11 cellular contexts compared by ENCODE assay signal in the genomic region with DNA sequence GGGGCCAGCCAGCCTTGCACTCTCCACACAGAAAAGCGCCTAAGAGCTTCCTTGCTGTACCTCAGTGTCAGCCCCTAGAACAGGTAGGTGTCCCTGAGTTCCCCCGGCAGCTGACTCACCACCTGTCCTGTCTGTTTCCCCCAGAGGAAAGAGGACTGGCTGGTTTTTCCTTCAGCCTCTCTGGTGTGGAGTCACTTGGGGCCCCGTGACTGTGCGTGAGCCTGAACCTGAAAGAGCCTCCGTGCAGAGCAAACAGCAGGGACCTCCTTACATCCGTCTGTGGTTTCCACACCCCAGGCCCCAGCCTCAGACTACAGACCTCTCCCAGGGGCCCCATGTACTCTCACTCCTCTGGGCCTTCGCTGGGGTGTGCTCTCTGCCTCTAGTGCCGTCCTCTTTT.
DNase-seq lines count a peak whose midpoint lies in the region; ATAC-seq, FAIRE-seq and TF ChIP-seq lines count a peak whose summit lies in the region.
"Had no signal": no experiment of that assay in that cellular context is flagged by ENCODE, and none has a peak within 500 bp of the region (broad histone marks: within the 10 kb centered on the region; RNA-seq: fewer than 3 reads in every experiment).

No MANE protein-coding gene starts in this region.

- no peak overlapping the region for H3K27ac ChIP-seq in BLaER1 treated with 17β-estradiol and CSF1 and Interleukin-3, amounts not matched to agents 10 nM and 100 nM
- no peak overlapping the region for H3K27ac ChIP-seq in neural progenitor cell
- no peak overlapping the region for H3K27ac ChIP-seq in GM23338 (ENCODE audit: low read depth)
- H3K27ac ChIP-seq: pancreas had no signal

- H3K36me3 Mint-ChIP-seq in neural progenitor cell = peaks cover 8% of the 10 kb centered on the region
- peaks cover 33% of the 10 kb centered on the region for H3K36me3 Mint-ChIP-seq in GM23338 (ENCODE audit: low read depth)

- peaks cover 17 to 55% (median 42%) of the 10 kb centered on the region in 10 experiments for H3K4me1 ChIP-seq in BLaER1 treated with 17β-estradiol and CSF1 and Interleukin-3, amounts not matched to agents 10 nM and 100 nM
- H3K4me1 ChIP-seq in neural progenitor cell = peaks cover 53% of the 10 kb centered on the region
- peaks cover 38% of the 10 kb centered on the region for H3K4me1 ChIP-seq in GM23338 (ENCODE audit: insufficient read depth)
- H3K4me1 ChIP-seq: pancreas had no signal

- H2AFZ ChIP-seq in neural progenitor cell (replicated peaks) (no peak overlapping the region), GM23338 (no peak overlapping the region)

- peaks cover 6% of the 10 kb centered on the region for H3K9me3 Mint-ChIP-seq in neural progenitor cell
- peaks cover 10% of the 10 kb centered on the region for H3K9me3 Mint-ChIP-seq in GM23338

- H3K27me3 ChIP-seq in BLaER1 treated with 17β-estradiol and CSF1 and Interleukin-3, amounts not matched to agents 10 nM and 100 nM = no peaks in the 10 kb centered on the region
- H3K27me3 ChIP-seq in neural progenitor cell (no peaks in the 10 kb centered on the region), GM23338 (ENCODE audit: insufficient read depth) (no peaks in the 10 kb centered on the region)
- H3K27me3 ChIP-seq: pancreas had no signal

- H3K4me3 Mint-ChIP-seq in neural progenitor cell (no peak overlapping the region), GM23338 (no peak overlapping the region)
- H3K4me3 Mint-ChIP-seq: HFFc6 had no signal

- peak overlapping the region in 8 of 11 experiments; percentile 44 to 80 (median 63); a peak in 18 of 22 replicates for H3K4me2 ChIP-seq in BLaER1 treated with 17β-estradiol and CSF1 and Interleukin-3, amounts not matched to agents 10 nM and 100 nM
- H3K4me2 ChIP-seq in neural progenitor cell = no peak overlapping the region
- H3K4me2 ChIP-seq in GM23338 = no peak overlapping the region

- H3K27ac Mint-ChIP-seq in neural progenitor cell (peak overlapping the region; percentile 80), GM23338 (no peak overlapping the region)
- H3K27ac Mint-ChIP-seq: HFFc6 had no signal

- no peak for FAIRE-seq in RCC 7860 (lab: Jason Lieb, UNC)
- FAIRE-seq: endothelial cell of umbilical vein, pancreas had no signal

- DNase-seq in activated T-cell treated with anti-CD3 and anti-CD28 coated beads for 24 hours (ENCODE audit: low read depth) (peak; percentile 35), neural progenitor cell (ENCODE audit: low spot score) (no peak), RCC 7860 (ENCODE audit: low spot score) (no peak), GM23338 (ENCODE audit: low spot score) (no peak)
- DNase-seq: HFFc6 had no signal

- H3K4me3 ChIP-seq in BLaER1 treated with 17β-estradiol and CSF1 and Interleukin-3, amounts not matched to agents 10 nM and 100 nM = no peak overlapping the region
- H3K4me3 ChIP-seq in neural progenitor cell = no peak overlapping the region
- H3K4me3 ChIP-seq in GM23338 = no peak overlapping the region
- H3K4me3 ChIP-seq: pancreas had no signal

- TF ChIP-seq CTCF in neural progenitor cell (IDR thresholded peaks at IDR 0.05) (no peak), GM23338 (conservative IDR thresholded peaks at IDR 0.05; ENCODE audit: low read depth in 2 of 2) (no peak)

- peaks cover 19% of the 10 kb centered on the region for H3K27me3 Mint-ChIP-seq in neural progenitor cell (ENCODE audit: insufficient read depth, low read depth)
- peaks cover 10% of the 10 kb centered on the region for H3K27me3 Mint-ChIP-seq in GM23338 (ENCODE audit: insufficient read depth, low read depth, poor library complexity)

- H3K79me2 ChIP-seq in neural progenitor cell (ENCODE audit: low read depth) (no peaks in the 10 kb centered on the region), GM23338 (replicated peaks; ENCODE audit: insufficient read depth) (no peaks in the 10 kb centered on the region)

- H4K20me1 ChIP-seq in BLaER1 treated with 17β-estradiol and CSF1 and Interleukin-3, amounts not matched to agents 10 nM and 100 nM = no peaks in the 10 kb centered on the region
- H4K20me1 ChIP-seq in neural progenitor cell (ENCODE audit: low read depth) (no peaks in the 10 kb centered on the region), GM23338 (replicated peaks; ENCODE audit: insufficient read depth) (no peaks in the 10 kb centered on the region)

- H3K9me3 ChIP-seq in BLaER1 treated with 17β-estradiol and CSF1 and Interleukin-3, amounts not matched to agents 10 nM and 100 nM (replicated peaks in 1 of 11) = peaks cover 1 to 8% (median 5%) of the 10 kb centered on the region in 11 experiments; a peak in 17 of 22 replicates
- H3K9me3 ChIP-seq in neural progenitor cell (ENCODE audit: low read depth) = peaks cover 4% of the 10 kb centered on the region
- H3K9me3 ChIP-seq: pancreas had no signal

- H3K4me1 Mint-ChIP-seq in neural progenitor cell = peaks cover 70% of the 10 kb centered on the region
- peaks cover 68% of the 10 kb centered on the region for H3K4me1 Mint-ChIP-seq in GM23338

- H3F3A ChIP-seq in neural progenitor cell (ENCODE audit: low read depth) = peaks cover 29% of the 10 kb centered on the region
- 0 out of 2 replicates have a peak, but pooled peaks cover 3% of the 10 kb centered on the region for H3F3A ChIP-seq in GM23338 (replicated peaks; ENCODE audit: low read depth)

- ATAC-seq in HG03442 (IDR thresholded peaks at IDR 0.05; ENCODE audit: unreplicated experiment) = peak; percentile 65
- ATAC-seq in HG03571 (IDR thresholded peaks at IDR 0.05; ENCODE audit: unreplicated experiment) = no peak
- no peak for ATAC-seq in GM23338
- ATAC-seq in GM18502 (IDR thresholded peaks at IDR 0.05; ENCODE audit: poor library complexity, unreplicated experiment) = no peak

- H3K36me3 ChIP-seq in BLaER1 treated with 17β-estradiol and CSF1 and Interleukin-3, amounts not matched to agents 10 nM and 100 nM = no peaks in the 10 kb centered on the region
- H3K36me3 ChIP-seq in neural progenitor cell (no peaks in the 10 kb centered on the region), GM23338 (ENCODE audit: insufficient read depth) (no peaks in the 10 kb centered on the region)
- H3K36me3 ChIP-seq: pancreas had no signal

- H3K9me2 ChIP-seq in GM23338 (ENCODE audit: insufficient read depth) = peaks cover 15% of the 10 kb centered on the region

- H3K9ac ChIP-seq in BLaER1 treated with 17β-estradiol and CSF1 and Interleukin-3, amounts not matched to agents 10 nM and 100 nM = 0 out of 22 replicates have a peak overlapping the region, but pooled peaks of 2 of the 11 experiments have one; percentile 6 to 16
- H3K9ac ChIP-seq in neural progenitor cell = no peak overlapping the region

TF ChIP-seq in GM23338, 12 proteins besides CTCF, POLR2A, EP300 and RAD21 (continues in another document):
- TF ChIP-seq, protein P1, sequence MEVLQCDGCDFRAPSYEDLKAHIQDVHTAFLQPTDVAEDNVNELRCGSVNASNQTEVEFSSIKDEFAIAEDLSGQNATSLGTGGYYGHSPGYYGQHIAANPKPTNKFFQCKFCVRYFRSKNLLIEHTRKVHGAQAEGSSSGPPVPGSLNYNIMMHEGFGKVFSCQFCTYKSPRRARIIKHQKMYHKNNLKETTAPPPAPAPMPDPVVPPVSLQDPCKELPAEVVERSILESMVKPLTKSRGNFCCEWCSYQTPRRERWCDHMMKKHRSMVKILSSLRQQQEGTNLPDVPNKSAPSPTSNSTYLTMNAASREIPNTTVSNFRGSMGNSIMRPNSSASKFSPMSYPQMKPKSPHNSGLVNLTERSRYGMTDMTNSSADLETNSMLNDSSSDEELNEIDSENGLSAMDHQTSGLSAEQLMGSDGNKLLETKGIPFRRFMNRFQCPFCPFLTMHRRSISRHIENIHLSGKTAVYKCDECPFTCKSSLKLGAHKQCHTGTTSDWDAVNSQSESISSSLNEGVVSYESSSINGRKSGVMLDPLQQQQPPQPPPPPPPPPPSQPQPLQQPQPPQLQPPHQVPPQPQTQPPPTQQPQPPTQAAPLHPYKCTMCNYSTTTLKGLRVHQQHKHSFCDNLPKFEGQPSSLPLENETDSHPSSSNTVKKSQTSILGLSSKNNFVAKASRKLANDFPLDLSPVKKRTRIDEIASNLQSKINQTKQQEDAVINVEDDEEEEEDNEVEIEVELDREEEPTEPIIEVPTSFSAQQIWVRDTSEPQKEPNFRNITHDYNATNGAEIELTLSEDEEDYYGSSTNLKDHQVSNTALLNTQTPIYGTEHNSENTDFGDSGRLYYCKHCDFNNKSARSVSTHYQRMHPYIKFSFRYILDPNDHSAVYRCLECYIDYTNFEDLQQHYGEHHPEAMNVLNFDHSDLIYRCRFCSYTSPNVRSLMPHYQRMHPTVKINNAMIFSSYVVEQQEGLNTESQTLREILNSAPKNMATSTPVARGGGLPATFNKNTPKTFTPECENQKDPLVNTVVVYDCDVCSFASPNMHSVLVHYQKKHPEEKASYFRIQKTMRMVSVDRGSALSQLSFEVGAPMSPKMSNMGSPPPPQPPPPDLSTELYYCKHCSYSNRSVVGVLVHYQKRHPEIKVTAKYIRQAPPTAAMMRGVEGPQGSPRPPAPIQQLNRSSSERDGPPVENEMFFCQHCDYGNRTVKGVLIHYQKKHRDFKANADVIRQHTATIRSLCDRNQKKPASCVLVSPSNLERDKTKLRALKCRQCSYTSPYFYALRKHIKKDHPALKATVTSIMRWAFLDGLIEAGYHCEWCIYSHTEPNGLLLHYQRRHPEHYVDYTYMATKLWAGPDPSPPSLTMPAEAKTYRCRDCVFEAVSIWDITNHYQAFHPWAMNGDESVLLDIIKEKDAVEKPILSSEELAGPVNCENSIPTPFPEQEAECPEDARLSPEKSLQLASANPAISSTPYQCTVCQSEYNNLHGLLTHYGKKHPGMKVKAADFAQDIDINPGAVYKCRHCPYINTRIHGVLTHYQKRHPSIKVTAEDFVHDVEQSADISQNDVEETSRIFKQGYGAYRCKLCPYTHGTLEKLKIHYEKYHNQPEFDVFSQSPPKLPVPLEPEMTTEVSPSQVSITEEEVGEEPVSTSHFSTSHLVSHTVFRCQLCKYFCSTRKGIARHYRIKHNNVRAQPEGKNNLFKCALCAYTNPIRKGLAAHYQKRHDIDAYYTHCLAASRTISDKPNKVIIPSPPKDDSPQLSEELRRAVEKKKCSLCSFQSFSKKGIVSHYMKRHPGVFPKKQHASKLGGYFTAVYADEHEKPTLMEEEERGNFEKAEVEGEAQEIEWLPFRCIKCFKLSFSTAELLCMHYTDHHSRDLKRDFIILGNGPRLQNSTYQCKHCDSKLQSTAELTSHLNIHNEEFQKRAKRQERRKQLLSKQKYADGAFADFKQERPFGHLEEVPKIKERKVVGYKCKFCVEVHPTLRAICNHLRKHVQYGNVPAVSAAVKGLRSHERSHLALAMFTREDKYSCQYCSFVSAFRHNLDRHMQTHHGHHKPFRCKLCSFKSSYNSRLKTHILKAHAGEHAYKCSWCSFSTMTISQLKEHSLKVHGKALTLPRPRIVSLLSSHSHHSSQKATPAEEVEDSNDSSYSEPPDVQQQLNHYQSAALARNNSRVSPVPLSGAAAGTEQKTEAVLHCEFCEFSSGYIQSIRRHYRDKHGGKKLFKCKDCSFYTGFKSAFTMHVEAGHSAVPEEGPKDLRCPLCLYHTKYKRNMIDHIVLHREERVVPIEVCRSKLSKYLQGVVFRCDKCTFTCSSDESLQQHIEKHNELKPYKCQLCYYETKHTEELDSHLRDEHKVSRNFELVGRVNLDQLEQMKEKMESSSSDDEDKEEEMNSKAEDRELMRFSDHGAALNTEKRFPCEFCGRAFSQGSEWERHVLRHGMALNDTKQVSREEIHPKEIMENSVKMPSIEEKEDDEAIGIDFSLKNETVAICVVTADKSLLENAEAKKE (CRISPR knock-in tag; IDR thresholded peaks at IDR 0.05) = no peak

Comparison
In these comparisons a context has a peak if more than half of its experiments do, and no peak if none do; other contexts are left out.
1. H3K4me2 ChIP-seq: peak in BLaER1 treated with 17β-estradiol and CSF1 and Interleukin-3, amounts not matched to agents 10 nM and 100 nM (8 of 11); none in neural progenitor cell (single experiment) and GM23338 (single experiment).